1 cellular context compared by ENCODE assay signal in genomic region chr1:63892632-63893395, GRCh38.
A peak's percentile ranks its signal among the peaks of the same experiment; 100 is the strongest.
TF ChIP-seq lines count a peak whose summit lies in the region.

No MANE protein-coding gene starts in this region.

TF ChIP-seq in GM12878, 131 proteins besides CTCF, POLR2A, EP300 and RAD21 (continued from another document and continues in another):
- TF ChIP-seq ZNF592 (IDR thresholded peaks at IDR 0.05) (no peak), BCLAF1 (IDR thresholded peaks at IDR 0.05) (no peak), SUPT20H (IDR thresholded peaks at IDR 0.05; ENCODE audit: borderline replicate concordance, control insufficient read depth, low read depth, low read length) (no peak), PBX3 (IDR thresholded peaks at IDR 0.05; ENCODE audit: insufficient replicate concordance, low read depth, low read length) (no peak), MEF2A (IDR thresholded peaks at IDR 0.05; ENCODE audit: insufficient read depth, low read depth, low read length) (no peak), HSF1 (IDR thresholded peaks at IDR 0.05; ENCODE audit: low read depth, low read length) (no peak), MTA2 (IDR thresholded peaks at IDR 0.05; ENCODE audit: low read depth) (peak; percentile 29; the same call in 1 of the 2 replicates), E2F4 (IDR thresholded peaks at IDR 0.05; ENCODE audit: low read depth, low read length) (no peak), MEF2B (IDR thresholded peaks at IDR 0.05; ENCODE audit: partially characterized antibody, poor library complexity, severe bottlenecking) (peak; percentile 27), NFXL1 (IDR thresholded peaks at IDR 0.05; ENCODE audit: borderline replicate concordance) (no peak), PML (IDR thresholded peaks at IDR 0.05; ENCODE audit: low read length) (no peak), PKNOX1 (IDR thresholded peaks at IDR 0.05) (peak; percentile 68; the same call in 1 of the 2 replicates), SP1 (IDR thresholded peaks at IDR 0.05; ENCODE audit: low read depth, low read length) (no peak), CREM (IDR thresholded peaks at IDR 0.05; ENCODE audit: low read depth) (peak; percentile 71), SMAD5 (IDR thresholded peaks at IDR 0.05; ENCODE audit: low read depth) (no peak), HDAC2 (IDR thresholded peaks at IDR 0.05) (no peak), NFIC (IDR thresholded peaks at IDR 0.05; ENCODE audit: low read depth, low read length) (no peak), ZNF274 (IDR thresholded peaks at IDR 0.05; ENCODE audit: insufficient read depth, insufficient read length) (no peak), PRDM15 (CRISPR knock-in tag; IDR thresholded peaks at IDR 0.05) (no peak), IRF4 (IDR thresholded peaks at IDR 0.05; ENCODE audit: low read depth, low read length) (peak; percentile 43; the same call in 1 of the 2 replicates), ZNF622 (IDR thresholded peaks at IDR 0.05) (no peak), SIN3A (IDR thresholded peaks at IDR 0.05; ENCODE audit: low read depth, low read length) (no peak), ZBTB11 (CRISPR knock-in tag; IDR thresholded peaks at IDR 0.05) (no peak), E2F8 (IDR thresholded peaks at IDR 0.05; ENCODE audit: low read depth, partially characterized antibody) (no peak), ZNF24 (IDR thresholded peaks at IDR 0.05) (no peak), NKRF (conservative IDR thresholded peaks at IDR 0.05) (no peak), CHD2 (IDR thresholded peaks at IDR 0.05; ENCODE audit: borderline replicate concordance, low read depth, low read length) (0 out of 2 replicates have a peak, but pooled peaks have one; percentile 38)
